In the genomic region with DNA sequence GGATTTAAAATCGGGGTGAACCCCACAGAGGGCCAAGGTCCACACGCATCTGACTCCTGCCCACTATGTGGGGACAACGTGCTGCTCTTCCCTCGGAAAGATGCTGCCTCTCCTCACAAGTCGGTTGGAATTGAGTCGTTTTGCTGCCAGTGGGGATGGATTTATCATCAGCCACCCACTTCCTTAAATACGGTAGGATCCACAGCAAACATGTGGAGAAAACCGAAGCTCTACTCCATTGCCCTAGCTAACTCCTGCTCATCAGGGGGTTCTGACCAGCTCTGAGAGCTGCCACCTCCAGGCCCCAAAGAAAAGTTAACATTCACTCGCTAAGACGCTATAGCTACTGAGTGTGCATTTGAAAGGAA, we compare ENCODE assay signal across 1 cellular context.
TF ChIP-seq lines count a peak whose summit lies in the region.

No MANE protein-coding gene starts in this region.

TF ChIP-seq in SK-N-SH treated with all-trans-retinoic acid at 6 μM for 48 hours, 23 proteins besides CTCF, POLR2A, EP300 and RAD21 (continued from another document):
- TF ChIP-seq, protein P1, sequence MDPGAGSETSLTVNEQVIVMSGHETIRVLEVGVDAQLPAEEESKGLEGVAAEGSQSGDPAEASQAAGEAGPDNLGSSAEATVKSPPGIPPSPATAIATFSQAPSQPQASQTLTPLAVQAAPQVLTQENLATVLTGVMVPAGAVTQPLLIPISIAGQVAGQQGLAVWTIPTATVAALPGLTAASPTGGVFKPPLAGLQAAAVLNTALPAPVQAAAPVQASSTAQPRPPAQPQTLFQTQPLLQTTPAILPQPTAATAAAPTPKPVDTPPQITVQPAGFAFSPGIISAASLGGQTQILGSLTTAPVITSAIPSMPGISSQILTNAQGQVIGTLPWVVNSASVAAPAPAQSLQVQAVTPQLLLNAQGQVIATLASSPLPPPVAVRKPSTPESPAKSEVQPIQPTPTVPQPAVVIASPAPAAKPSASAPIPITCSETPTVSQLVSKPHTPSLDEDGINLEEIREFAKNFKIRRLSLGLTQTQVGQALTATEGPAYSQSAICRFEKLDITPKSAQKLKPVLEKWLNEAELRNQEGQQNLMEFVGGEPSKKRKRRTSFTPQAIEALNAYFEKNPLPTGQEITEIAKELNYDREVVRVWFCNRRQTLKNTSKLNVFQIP (CRISPR knock-in tag; IDR thresholded peaks at IDR 0.05; ENCODE audit: borderline replicate concordance, low read depth), result no peak
- no peak for TF ChIP-seq RARB (CRISPR knock-in tag; IDR thresholded peaks at IDR 0.05)
- TF ChIP-seq, protein P2, sequence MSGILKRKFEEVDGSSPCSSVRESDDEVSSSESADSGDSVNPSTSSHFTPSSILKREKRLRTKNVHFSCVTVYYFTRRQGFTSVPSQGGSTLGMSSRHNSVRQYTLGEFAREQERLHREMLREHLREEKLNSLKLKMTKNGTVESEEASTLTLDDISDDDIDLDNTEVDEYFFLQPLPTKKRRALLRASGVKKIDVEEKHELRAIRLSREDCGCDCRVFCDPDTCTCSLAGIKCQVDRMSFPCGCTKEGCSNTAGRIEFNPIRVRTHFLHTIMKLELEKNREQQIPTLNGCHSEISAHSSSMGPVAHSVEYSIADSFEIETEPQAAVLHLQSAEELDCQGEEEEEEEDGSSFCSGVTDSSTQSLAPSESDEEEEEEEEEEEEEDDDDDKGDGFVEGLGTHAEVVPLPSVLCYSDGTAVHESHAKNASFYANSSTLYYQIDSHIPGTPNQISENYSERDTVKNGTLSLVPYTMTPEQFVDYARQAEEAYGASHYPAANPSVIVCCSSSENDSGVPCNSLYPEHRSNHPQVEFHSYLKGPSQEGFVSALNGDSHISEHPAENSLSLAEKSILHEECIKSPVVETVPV (CRISPR knock-in tag; IDR thresholded peaks at IDR 0.05), result no peak
TF ChIP-seq in SK-N-SH treated with all-trans-retinoic acid at 6 μM for 48 hours: peak in this region for 0.
